In genomic region chr20:62301773-62302340, GRCh38 we compare ENCODE assay signal across 1 cellular context.
A peak's percentile ranks its signal among the peaks of the same experiment; 100 is the strongest.
TF ChIP-seq lines count a peak whose summit lies in the region.

No MANE protein-coding gene starts in this region.

TF ChIP-seq in HepG2, 621 proteins besides CTCF, POLR2A, EP300 and RAD21 (continued from another document and continues in another):
- TF ChIP-seq ATF6 (CRISPR knock-in tag; conservative IDR thresholded peaks at IDR 0.05), result peak; percentile 98
- peak; percentile 59; the same call in 1 of the 2 replicates for TF ChIP-seq NR2F2 (IDR thresholded peaks at IDR 0.05; ENCODE audit: borderline replicate concordance, low read depth)
- TF ChIP-seq KLF13 (CRISPR knock-in tag; IDR thresholded peaks at IDR 0.05), result no peak
- TF ChIP-seq MAFF (IDR thresholded peaks at IDR 0.05; ENCODE audit: low read depth, low read length), result no peak
- no peak for TF ChIP-seq ZKSCAN5 (CRISPR knock-in tag; IDR thresholded peaks at IDR 0.05)
- TF ChIP-seq TEAD2 (CRISPR knock-in tag; IDR thresholded peaks at IDR 0.05), result no peak
- peak; percentile 34; the same call in 1 of the 2 replicates for TF ChIP-seq MTERF4 (CRISPR knock-in tag; IDR thresholded peaks at IDR 0.05)
- TF ChIP-seq ONECUT2 (CRISPR knock-in tag; IDR thresholded peaks at IDR 0.05), result no peak
- TF ChIP-seq, protein P1, sequence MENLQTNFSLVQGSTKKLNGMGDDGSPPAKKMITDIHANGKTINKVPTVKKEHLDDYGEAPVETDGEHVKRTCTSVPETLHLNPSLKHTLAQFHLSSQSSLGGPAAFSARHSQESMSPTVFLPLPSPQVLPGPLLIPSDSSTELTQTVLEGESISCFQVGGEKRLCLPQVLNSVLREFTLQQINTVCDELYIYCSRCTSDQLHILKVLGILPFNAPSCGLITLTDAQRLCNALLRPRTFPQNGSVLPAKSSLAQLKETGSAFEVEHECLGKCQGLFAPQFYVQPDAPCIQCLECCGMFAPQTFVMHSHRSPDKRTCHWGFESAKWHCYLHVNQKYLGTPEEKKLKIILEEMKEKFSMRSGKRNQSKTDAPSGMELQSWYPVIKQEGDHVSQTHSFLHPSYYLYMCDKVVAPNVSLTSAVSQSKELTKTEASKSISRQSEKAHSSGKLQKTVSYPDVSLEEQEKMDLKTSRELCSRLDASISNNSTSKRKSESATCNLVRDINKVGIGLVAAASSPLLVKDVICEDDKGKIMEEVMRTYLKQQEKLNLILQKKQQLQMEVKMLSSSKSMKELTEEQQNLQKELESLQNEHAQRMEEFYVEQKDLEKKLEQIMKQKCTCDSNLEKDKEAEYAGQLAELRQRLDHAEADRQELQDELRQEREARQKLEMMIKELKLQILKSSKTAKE (CRISPR knock-in tag; IDR thresholded peaks at IDR 0.05; ENCODE audit: borderline replicate concordance), result peak; percentile 89; the same call in 1 of the 2 replicates
- peak; percentile 90; the same call in 1 of the 2 replicates for TF ChIP-seq SALL2 (CRISPR knock-in tag; IDR thresholded peaks at IDR 0.05)
- TF ChIP-seq KAT7 (CRISPR knock-in tag; IDR thresholded peaks at IDR 0.05; ENCODE audit: borderline replicate concordance), result 0 out of 2 replicates have a peak, but pooled peaks have one; percentile 86
- TF ChIP-seq SMYD3 (CRISPR knock-in tag; IDR thresholded peaks at IDR 0.05), result no peak
- TF ChIP-seq, protein P2, sequence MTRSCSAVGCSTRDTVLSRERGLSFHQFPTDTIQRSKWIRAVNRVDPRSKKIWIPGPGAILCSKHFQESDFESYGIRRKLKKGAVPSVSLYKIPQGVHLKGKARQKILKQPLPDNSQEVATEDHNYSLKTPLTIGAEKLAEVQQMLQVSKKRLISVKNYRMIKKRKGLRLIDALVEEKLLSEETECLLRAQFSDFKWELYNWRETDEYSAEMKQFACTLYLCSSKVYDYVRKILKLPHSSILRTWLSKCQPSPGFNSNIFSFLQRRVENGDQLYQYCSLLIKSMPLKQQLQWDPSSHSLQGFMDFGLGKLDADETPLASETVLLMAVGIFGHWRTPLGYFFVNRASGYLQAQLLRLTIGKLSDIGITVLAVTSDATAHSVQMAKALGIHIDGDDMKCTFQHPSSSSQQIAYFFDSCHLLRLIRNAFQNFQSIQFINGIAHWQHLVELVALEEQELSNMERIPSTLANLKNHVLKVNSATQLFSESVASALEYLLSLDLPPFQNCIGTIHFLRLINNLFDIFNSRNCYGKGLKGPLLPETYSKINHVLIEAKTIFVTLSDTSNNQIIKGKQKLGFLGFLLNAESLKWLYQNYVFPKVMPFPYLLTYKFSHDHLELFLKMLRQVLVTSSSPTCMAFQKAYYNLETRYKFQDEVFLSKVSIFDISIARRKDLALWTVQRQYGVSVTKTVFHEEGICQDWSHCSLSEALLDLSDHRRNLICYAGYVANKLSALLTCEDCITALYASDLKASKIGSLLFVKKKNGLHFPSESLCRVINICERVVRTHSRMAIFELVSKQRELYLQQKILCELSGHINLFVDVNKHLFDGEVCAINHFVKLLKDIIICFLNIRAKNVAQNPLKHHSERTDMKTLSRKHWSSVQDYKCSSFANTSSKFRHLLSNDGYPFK (CRISPR knock-in tag; IDR thresholded peaks at IDR 0.05; ENCODE audit: borderline replicate concordance), result no peak
- TF ChIP-seq MXD3 (CRISPR knock-in tag; IDR thresholded peaks at IDR 0.05), result peak; percentile 83
- TF ChIP-seq, protein P3, sequence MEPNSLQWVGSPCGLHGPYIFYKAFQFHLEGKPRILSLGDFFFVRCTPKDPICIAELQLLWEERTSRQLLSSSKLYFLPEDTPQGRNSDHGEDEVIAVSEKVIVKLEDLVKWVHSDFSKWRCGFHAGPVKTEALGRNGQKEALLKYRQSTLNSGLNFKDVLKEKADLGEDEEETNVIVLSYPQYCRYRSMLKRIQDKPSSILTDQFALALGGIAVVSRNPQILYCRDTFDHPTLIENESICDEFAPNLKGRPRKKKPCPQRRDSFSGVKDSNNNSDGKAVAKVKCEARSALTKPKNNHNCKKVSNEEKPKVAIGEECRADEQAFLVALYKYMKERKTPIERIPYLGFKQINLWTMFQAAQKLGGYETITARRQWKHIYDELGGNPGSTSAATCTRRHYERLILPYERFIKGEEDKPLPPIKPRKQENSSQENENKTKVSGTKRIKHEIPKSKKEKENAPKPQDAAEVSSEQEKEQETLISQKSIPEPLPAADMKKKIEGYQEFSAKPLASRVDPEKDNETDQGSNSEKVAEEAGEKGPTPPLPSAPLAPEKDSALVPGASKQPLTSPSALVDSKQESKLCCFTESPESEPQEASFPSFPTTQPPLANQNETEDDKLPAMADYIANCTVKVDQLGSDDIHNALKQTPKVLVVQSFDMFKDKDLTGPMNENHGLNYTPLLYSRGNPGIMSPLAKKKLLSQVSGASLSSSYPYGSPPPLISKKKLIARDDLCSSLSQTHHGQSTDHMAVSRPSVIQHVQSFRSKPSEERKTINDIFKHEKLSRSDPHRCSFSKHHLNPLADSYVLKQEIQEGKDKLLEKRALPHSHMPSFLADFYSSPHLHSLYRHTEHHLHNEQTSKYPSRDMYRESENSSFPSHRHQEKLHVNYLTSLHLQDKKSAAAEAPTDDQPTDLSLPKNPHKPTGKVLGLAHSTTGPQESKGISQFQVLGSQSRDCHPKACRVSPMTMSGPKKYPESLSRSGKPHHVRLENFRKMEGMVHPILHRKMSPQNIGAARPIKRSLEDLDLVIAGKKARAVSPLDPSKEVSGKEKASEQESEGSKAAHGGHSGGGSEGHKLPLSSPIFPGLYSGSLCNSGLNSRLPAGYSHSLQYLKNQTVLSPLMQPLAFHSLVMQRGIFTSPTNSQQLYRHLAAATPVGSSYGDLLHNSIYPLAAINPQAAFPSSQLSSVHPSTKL (CRISPR knock-in tag; IDR thresholded peaks at IDR 0.05), result peak; percentile 82
- peak; percentile 96; the same call in 1 of the 2 replicates for TF ChIP-seq ZSCAN20 (CRISPR knock-in tag; IDR thresholded peaks at IDR 0.05; ENCODE audit: borderline replicate concordance)
- TF ChIP-seq ESRRA (CRISPR knock-in tag; IDR thresholded peaks at IDR 0.05; ENCODE audit: low read depth), result peak; percentile 93
- TF ChIP-seq, protein P4, sequence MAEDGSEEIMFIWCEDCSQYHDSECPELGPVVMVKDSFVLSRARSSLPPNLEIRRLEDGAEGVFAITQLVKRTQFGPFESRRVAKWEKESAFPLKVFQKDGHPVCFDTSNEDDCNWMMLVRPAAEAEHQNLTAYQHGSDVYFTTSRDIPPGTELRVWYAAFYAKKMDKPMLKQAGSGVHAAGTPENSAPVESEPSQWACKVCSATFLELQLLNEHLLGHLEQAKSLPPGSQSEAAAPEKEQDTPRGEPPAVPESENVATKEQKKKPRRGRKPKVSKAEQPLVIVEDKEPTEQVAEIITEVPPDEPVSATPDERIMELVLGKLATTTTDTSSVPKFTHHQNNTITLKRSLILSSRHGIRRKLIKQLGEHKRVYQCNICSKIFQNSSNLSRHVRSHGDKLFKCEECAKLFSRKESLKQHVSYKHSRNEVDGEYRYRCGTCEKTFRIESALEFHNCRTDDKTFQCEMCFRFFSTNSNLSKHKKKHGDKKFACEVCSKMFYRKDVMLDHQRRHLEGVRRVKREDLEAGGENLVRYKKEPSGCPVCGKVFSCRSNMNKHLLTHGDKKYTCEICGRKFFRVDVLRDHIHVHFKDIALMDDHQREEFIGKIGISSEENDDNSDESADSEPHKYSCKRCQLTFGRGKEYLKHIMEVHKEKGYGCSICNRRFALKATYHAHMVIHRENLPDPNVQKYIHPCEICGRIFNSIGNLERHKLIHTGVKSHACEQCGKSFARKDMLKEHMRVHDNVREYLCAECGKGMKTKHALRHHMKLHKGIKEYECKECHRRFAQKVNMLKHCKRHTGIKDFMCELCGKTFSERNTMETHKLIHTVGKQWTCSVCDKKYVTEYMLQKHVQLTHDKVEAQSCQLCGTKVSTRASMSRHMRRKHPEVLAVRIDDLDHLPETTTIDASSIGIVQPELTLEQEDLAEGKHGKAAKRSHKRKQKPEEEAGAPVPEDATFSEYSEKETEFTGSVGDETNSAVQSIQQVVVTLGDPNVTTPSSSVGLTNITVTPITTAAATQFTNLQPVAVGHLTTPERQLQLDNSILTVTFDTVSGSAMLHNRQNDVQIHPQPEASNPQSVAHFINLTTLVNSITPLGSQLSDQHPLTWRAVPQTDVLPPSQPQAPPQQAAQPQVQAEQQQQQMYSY (CRISPR knock-in tag; IDR thresholded peaks at IDR 0.05), result no peak
- no peak for TF ChIP-seq U2AF2 (IDR thresholded peaks at IDR 0.05; ENCODE audit: low read depth, low read length)
- TF ChIP-seq NFATC3 (CRISPR knock-in tag; IDR thresholded peaks at IDR 0.05), result peak; percentile 91; the same call in 1 of the 2 replicates
- 0 out of 2 replicates have a peak, but pooled peaks have one; percentile 56 for TF ChIP-seq ZBTB49 (CRISPR knock-in tag; IDR thresholded peaks at IDR 0.05; ENCODE audit: borderline replicate concordance)
- TF ChIP-seq BHLHE40 (IDR thresholded peaks at IDR 0.05; ENCODE audit: low read length), result peak; percentile 43
- TF ChIP-seq, protein P5, sequence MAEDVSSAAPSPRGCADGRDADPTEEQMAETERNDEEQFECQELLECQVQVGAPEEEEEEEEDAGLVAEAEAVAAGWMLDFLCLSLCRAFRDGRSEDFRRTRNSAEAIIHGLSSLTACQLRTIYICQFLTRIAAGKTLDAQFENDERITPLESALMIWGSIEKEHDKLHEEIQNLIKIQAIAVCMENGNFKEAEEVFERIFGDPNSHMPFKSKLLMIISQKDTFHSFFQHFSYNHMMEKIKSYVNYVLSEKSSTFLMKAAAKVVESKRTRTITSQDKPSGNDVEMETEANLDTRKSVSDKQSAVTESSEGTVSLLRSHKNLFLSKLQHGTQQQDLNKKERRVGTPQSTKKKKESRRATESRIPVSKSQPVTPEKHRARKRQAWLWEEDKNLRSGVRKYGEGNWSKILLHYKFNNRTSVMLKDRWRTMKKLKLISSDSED (CRISPR knock-in tag; IDR thresholded peaks at IDR 0.05), result no peak
- peak; percentile 96 for TF ChIP-seq ZNF792 (CRISPR knock-in tag; IDR thresholded peaks at IDR 0.05)
- TF ChIP-seq TEAD3 (CRISPR knock-in tag; optimal IDR thresholded peaks at IDR 0.05; ENCODE audit: borderline replicate concordance), result peak; percentile 76
- peak; percentile 85; the same call in 1 of the 2 replicates for TF ChIP-seq FOXP1 (IDR thresholded peaks at IDR 0.05)
- TF ChIP-seq FOXP1 (CRISPR knock-in tag; IDR thresholded peaks at IDR 0.05), result peak; percentile 92
- TF ChIP-seq MATR3 (CRISPR knock-in tag; IDR thresholded peaks at IDR 0.05), result no peak
- TF ChIP-seq ATF1 (CRISPR knock-in tag; IDR thresholded peaks at IDR 0.05), result no peak
- TF ChIP-seq ZNF777 (CRISPR knock-in tag; IDR thresholded peaks at IDR 0.05), result peak; percentile 81
- TF ChIP-seq LCORL (IDR thresholded peaks at IDR 0.05), result no peak
- peak; percentile 85 for TF ChIP-seq LCORL (CRISPR knock-in tag; IDR thresholded peaks at IDR 0.05)
- TF ChIP-seq ZNF563 (CRISPR knock-in tag; IDR thresholded peaks at IDR 0.05), result peak; percentile 90
- TF ChIP-seq, protein P6, sequence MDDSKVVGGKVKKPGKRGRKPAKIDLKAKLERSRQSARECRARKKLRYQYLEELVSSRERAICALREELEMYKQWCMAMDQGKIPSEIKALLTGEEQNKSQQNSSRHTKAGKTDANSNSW (CRISPR knock-in tag; IDR thresholded peaks at IDR 0.05; ENCODE audit: borderline replicate concordance), result peak; percentile 54; the same call in 1 of the 2 replicates
- peak; percentile 91; the same call in 1 of the 2 replicates for TF ChIP-seq KLF6 (CRISPR knock-in tag; IDR thresholded peaks at IDR 0.05)
- TF ChIP-seq ZNF589 (CRISPR knock-in tag; conservative IDR thresholded peaks at IDR 0.05), result no peak; the same call in 1 of the 2 replicates
- TF ChIP-seq NRL (CRISPR knock-in tag; IDR thresholded peaks at IDR 0.05; ENCODE audit: borderline replicate concordance), result no peak; the same call in 1 of the 2 replicates
